In genomic region chr2:162113771-162114168, GRCh38 we compare ENCODE assay signal across 1 cellular context.
TF ChIP-seq lines count a peak whose summit lies in the region.

No MANE protein-coding gene starts in this region.

TF ChIP-seq in HepG2, 621 proteins besides CTCF, POLR2A, EP300 and RAD21 (continued from another document and continues in another):
- TF ChIP-seq GRHL1 (CRISPR knock-in tag; conservative IDR thresholded peaks at IDR 0.05) (no peak), KDM6A (CRISPR knock-in tag; IDR thresholded peaks at IDR 0.05; ENCODE audit: low read depth) (peak; percentile 51; the same call in 1 of the 2 replicates), U2AF2 (IDR thresholded peaks at IDR 0.05; ENCODE audit: low read depth, low read length) (no peak), PHF5A (CRISPR knock-in tag; IDR thresholded peaks at IDR 0.05; ENCODE audit: low read depth, unreplicated experiment) (peak; percentile 33), SMAD3 (CRISPR knock-in tag; IDR thresholded peaks at IDR 0.05) (peak; percentile 75; the same call in 1 of the 2 replicates), KAT7 (CRISPR knock-in tag; IDR thresholded peaks at IDR 0.05; ENCODE audit: borderline replicate concordance) (peak; percentile 87; the same call in 1 of the 2 replicates), TCF7 (IDR thresholded peaks at IDR 0.05; ENCODE audit: low read depth) (peak; percentile 59; the same call in 1 of the 2 replicates), PITX1 (CRISPR knock-in tag; IDR thresholded peaks at IDR 0.05) (0 out of 2 replicates have a peak, but pooled peaks have one; percentile 52), PPARG (CRISPR knock-in tag; conservative IDR thresholded peaks at IDR 0.05) (peak; percentile 51; the same call in 1 of the 2 replicates), ZNF205 (CRISPR knock-in tag; IDR thresholded peaks at IDR 0.05) (peak; percentile 92), BHLHE40 (IDR thresholded peaks at IDR 0.05; ENCODE audit: low read length) (0 out of 2 replicates have a peak, but pooled peaks have one; percentile 24), ATM (IDR thresholded peaks at IDR 0.05; ENCODE audit: borderline replicate concordance) (no peak), RCOR2 (CRISPR knock-in tag; IDR thresholded peaks at IDR 0.05) (peak; percentile 84), ZNF609 (CRISPR knock-in tag; IDR thresholded peaks at IDR 0.05; ENCODE audit: borderline replicate concordance) (peak; percentile 52; the same call in 1 of the 2 replicates), HOXA5 (CRISPR knock-in tag; IDR thresholded peaks at IDR 0.05) (peak; percentile 94), FOXJ3 (CRISPR knock-in tag; IDR thresholded peaks at IDR 0.05; ENCODE audit: borderline replicate concordance) (peak; percentile 57; the same call in 1 of the 2 replicates), MXD4 (CRISPR knock-in tag; IDR thresholded peaks at IDR 0.05) (peak; percentile 77; the same call in 1 of the 2 replicates), ATRX (CRISPR knock-in tag; IDR thresholded peaks at IDR 0.05; ENCODE audit: borderline replicate concordance) (no peak), PATZ1 (CRISPR knock-in tag; IDR thresholded peaks at IDR 0.05) (peak; percentile 83), GATAD1 (CRISPR knock-in tag; IDR thresholded peaks at IDR 0.05) (0 out of 2 replicates have a peak, but pooled peaks have one; percentile 58), ZMYM3 (CRISPR knock-in tag; IDR thresholded peaks at IDR 0.05) (peak; percentile 83), NCOA1 (CRISPR knock-in tag; IDR thresholded peaks at IDR 0.05) (no peak), FOXK1 (CRISPR knock-in tag; IDR thresholded peaks at IDR 0.05; ENCODE audit: borderline replicate concordance, low read depth) (peak; percentile 85; the same call in 1 of the 2 replicates), HMG20B (CRISPR knock-in tag; conservative IDR thresholded peaks at IDR 0.05) (peak; percentile 76; the same call in 1 of the 2 replicates), KLF16 (CRISPR knock-in tag; IDR thresholded peaks at IDR 0.05) (peak in 1 of 2 experiments; percentile 78; a peak in 2 of 4 replicates), ZNF670 (CRISPR knock-in tag; IDR thresholded peaks at IDR 0.05; ENCODE audit: borderline replicate concordance) (no peak), GATA4 (IDR thresholded peaks at IDR 0.05; ENCODE audit: borderline replicate concordance, low read depth) (peak; percentile 50; the same call in 1 of the 2 replicates), MLLT10 (CRISPR knock-in tag; IDR thresholded peaks at IDR 0.05) (no peak)
- TF ChIP-seq, protein P1, sequence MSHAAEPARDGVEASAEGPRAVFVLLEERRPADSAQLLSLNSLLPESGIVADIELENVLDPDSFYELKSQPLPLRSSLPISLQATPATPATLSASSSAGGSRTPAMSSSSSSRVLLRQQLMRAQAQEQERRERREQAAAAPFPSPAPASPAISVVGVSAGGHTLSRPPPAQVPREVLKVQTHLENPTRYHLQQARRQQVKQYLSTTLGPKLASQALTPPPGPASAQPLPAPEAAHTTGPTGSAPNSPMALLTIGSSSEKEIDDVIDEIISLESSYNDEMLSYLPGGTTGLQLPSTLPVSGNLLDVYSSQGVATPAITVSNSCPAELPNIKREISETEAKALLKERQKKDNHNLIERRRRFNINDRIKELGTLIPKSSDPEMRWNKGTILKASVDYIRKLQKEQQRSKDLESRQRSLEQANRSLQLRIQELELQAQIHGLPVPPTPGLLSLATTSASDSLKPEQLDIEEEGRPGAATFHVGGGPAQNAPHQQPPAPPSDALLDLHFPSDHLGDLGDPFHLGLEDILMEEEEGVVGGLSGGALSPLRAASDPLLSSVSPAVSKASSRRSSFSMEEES (CRISPR knock-in tag; IDR thresholded peaks at IDR 0.05) = peak; percentile 81
- TF ChIP-seq, protein P2, sequence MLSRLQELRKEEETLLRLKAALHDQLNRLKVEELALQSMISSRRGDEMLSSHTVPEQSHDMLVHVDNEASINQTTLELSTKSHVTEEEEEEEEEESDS (CRISPR knock-in tag; IDR thresholded peaks at IDR 0.05; ENCODE audit: borderline replicate concordance) = 0 out of 2 replicates have a peak, but pooled peaks have one; percentile 66
- TF ChIP-seq, protein P3, sequence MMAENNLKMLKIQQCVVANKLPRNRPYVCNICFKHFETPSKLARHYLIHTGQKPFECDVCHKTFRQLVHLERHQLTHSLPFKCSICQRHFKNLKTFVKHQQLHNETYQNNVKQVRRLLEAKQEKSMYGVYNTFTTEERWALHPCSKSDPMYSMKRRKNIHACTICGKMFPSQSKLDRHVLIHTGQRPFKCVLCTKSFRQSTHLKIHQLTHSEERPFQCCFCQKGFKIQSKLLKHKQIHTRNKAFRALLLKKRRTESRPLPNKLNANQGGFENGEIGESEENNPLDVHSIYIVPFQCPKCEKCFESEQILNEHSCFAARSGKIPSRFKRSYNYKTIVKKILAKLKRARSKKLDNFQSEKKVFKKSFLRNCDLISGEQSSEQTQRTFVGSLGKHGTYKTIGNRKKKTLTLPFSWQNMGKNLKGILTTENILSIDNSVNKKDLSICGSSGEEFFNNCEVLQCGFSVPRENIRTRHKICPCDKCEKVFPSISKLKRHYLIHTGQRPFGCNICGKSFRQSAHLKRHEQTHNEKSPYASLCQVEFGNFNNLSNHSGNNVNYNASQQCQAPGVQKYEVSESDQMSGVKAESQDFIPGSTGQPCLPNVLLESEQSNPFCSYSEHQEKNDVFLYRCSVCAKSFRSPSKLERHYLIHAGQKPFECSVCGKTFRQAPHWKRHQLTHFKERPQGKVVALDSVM (CRISPR knock-in tag; IDR thresholded peaks at IDR 0.05) = 0 out of 2 replicates have a peak, but pooled peaks have one; percentile 12
- TF ChIP-seq, protein P4, sequence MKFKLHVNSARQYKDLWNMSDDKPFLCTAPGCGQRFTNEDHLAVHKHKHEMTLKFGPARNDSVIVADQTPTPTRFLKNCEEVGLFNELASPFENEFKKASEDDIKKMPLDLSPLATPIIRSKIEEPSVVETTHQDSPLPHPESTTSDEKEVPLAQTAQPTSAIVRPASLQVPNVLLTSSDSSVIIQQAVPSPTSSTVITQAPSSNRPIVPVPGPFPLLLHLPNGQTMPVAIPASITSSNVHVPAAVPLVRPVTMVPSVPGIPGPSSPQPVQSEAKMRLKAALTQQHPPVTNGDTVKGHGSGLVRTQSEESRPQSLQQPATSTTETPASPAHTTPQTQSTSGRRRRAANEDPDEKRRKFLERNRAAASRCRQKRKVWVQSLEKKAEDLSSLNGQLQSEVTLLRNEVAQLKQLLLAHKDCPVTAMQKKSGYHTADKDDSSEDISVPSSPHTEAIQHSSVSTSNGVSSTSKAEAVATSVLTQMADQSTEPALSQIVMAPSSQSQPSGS (CRISPR knock-in tag; IDR thresholded peaks at IDR 0.05) = peak; percentile 92
- TF ChIP-seq, protein P5, sequence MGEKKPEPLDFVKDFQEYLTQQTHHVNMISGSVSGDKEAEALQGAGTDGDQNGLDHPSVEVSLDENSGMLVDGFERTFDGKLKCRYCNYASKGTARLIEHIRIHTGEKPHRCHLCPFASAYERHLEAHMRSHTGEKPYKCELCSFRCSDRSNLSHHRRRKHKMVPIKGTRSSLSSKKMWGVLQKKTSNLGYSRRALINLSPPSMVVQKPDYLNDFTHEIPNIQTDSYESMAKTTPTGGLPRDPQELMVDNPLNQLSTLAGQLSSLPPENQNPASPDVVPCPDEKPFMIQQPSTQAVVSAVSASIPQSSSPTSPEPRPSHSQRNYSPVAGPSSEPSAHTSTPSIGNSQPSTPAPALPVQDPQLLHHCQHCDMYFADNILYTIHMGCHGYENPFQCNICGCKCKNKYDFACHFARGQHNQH (CRISPR knock-in tag; IDR thresholded peaks at IDR 0.05) = peak; percentile 89
- TF ChIP-seq, protein P6, sequence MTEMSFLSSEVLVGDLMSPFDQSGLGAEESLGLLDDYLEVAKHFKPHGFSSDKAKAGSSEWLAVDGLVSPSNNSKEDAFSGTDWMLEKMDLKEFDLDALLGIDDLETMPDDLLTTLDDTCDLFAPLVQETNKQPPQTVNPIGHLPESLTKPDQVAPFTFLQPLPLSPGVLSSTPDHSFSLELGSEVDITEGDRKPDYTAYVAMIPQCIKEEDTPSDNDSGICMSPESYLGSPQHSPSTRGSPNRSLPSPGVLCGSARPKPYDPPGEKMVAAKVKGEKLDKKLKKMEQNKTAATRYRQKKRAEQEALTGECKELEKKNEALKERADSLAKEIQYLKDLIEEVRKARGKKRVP (CRISPR knock-in tag; IDR thresholded peaks at IDR 0.05) = peak in 1 of 2 experiments; percentile 98; a peak in 2 of 4 replicates
- TF ChIP-seq, protein P7, sequence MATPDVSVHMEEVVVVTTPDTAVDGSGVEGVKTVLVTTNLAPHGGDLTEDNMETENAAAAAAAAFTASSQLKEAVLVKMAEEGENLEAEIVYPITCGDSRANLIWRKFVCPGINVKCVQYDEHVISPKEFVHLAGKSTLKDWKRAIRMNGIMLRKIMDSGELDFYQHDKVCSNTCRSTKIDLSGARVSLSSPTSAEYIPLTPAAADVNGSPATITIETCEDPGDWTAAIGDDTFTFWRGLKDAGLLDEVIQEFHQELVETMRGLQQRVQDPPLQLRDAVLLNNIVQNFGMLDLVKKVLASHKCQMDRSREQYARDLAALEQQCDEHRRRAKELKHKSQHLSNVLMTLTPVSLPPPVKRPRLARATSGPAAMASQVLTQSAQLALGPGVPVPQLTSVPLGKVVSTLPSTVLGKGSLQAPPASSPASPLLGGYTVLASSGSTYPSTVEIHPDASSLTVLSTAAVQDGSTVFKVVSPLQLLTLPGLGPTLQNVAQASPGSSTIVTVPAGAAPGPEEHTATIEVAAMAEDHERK (CRISPR knock-in tag; IDR thresholded peaks at IDR 0.05; ENCODE audit: low read depth) = no peak
- TF ChIP-seq, protein P8, sequence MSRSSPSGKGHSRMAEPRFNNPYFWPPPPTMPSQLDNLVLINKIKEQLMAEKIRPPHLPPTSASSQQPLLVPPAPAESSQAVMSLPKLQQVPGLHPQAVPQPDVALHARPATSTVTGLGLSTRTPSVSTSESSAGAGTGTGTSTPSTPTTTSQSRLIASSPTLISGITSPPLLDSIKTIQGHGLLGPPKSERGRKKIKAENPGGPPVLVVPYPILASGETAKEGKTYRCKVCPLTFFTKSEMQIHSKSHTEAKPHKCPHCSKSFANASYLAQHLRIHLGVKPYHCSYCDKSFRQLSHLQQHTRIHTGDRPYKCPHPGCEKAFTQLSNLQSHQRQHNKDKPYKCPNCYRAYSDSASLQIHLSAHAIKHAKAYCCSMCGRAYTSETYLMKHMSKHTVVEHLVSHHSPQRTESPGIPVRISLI (CRISPR knock-in tag; IDR thresholded peaks at IDR 0.05; ENCODE audit: borderline replicate concordance) = 0 out of 2 replicates have a peak, but pooled peaks have one; percentile 27
